ENCODE assay signal across 11 cellular contexts in genomic region chr16:84724619-84725307, GRCh38. TPM values are rescaled to one million over a fixed set of nuclear protein-coding genes. Genes with fewer than 3 reads are reported as not detected.
DNase-seq lines count a peak whose midpoint lies in the region; ATAC-seq and TF ChIP-seq lines count a peak whose summit lies in the region.
"Had no signal": no experiment of that assay in that cellular context is flagged by ENCODE, and none has a peak within 500 bp of the region (broad histone marks: within the 10 kb centered on the region; RNA-seq: fewer than 3 reads in every experiment).

No MANE protein-coding gene starts in this region.

- H3K4me1 ChIP-seq in CD8-positive, alpha-beta T cell (ENCODE audit: insufficient read depth, low read length) = peaks cover 31% of the 10 kb centered on the region

- peak overlapping the region; percentile 71 for H3K27ac Mint-ChIP-seq in CD8-positive, alpha-beta T cell
- H3K27ac Mint-ChIP-seq in mesothelial cell of epicardium = peak overlapping the region; percentile 89

- ATAC-seq in CD8-positive, alpha-beta T cell = no peak
- ATAC-seq in GM21360 (IDR thresholded peaks at IDR 0.05; ENCODE audit: unreplicated experiment) (peak; percentile 32), GM19452 (IDR thresholded peaks at IDR 0.05; ENCODE audit: unreplicated experiment) (no peak), HG02798 (IDR thresholded peaks at IDR 0.05; ENCODE audit: poor library complexity, unreplicated experiment) (no peak), HG02678 (IDR thresholded peaks at IDR 0.05; ENCODE audit: unreplicated experiment) (no peak)
- ATAC-seq: heart right ventricle had no signal

- intact Hi-C loops in CD8-positive, alpha-beta T cell (cut with DNase I, micrococcal nuclease) = no loop called here

- CTCF ChIA-PET in CD8-positive, alpha-beta T cell (lab: Charles Lee) = interaction anchor here (0.9 to 20.7 kb wide), 15 partner anchors 12 to 340 kb away, joined by 3 to 327 read pairs (median 13); partner anchors contain the start of gene MEAK7

- no peak overlapping the region for H3K27ac ChIP-seq in CD8-positive, alpha-beta T cell (ENCODE audit: low read depth, low read length)
- H3K27ac ChIP-seq in WERI-Rb-1 = 0 out of 2 replicates have a peak overlapping the region, but pooled peaks have one; percentile 20
- H3K27ac ChIP-seq: HL-60 had no signal

- no peaks in the 10 kb centered on the region for H3K27me3 Mint-ChIP-seq in CD8-positive, alpha-beta T cell (ENCODE audit: low read depth)
- no peaks in the 10 kb centered on the region for H3K27me3 Mint-ChIP-seq in mesothelial cell of epicardium (ENCODE audit: low read depth)

- H3K9me3 Mint-ChIP-seq in CD8-positive, alpha-beta T cell = no peaks in the 10 kb centered on the region
- H3K9me3 Mint-ChIP-seq in mesothelial cell of epicardium = no peaks in the 10 kb centered on the region

- no peak overlapping the region for H3K4me3 Mint-ChIP-seq in CD8-positive, alpha-beta T cell
- no peak overlapping the region for H3K4me3 Mint-ChIP-seq in mesothelial cell of epicardium

- H3K36me3 ChIP-seq in CD8-positive, alpha-beta T cell (ENCODE audit: insufficient read depth, low read length) = no peaks in the 10 kb centered on the region
- H3K36me3 ChIP-seq in WERI-Rb-1 = no peaks in the 10 kb centered on the region
- H3K36me3 ChIP-seq: neutrophil had no signal

- H3K4me3 ChIP-seq in CD8-positive, alpha-beta T cell (ENCODE audit: low read depth, low read length) = no peak overlapping the region
- no peak overlapping the region for H3K4me3 ChIP-seq in WERI-Rb-1 (ENCODE audit: low read depth, low read length)
- H3K4me3 ChIP-seq: heart right ventricle had no signal

- H3K4me1 Mint-ChIP-seq in CD8-positive, alpha-beta T cell (ENCODE audit: low read depth) = peaks cover 61% of the 10 kb centered on the region
- peaks cover 55% of the 10 kb centered on the region for H3K4me1 Mint-ChIP-seq in mesothelial cell of epicardium

- DNase-seq in CD8-positive, alpha-beta T cell = no peak
- DNase-seq in WERI-Rb-1 (no peak), mesothelial cell of epicardium (ENCODE audit: low spot score in 2 of 2, unreplicated experiment in 2 of 2) (no peak), HuH-7 (ENCODE audit: low spot score) (no peak)
- DNase-seq: heart right ventricle had no signal

- POLR2A ChIA-PET in CD8-positive, alpha-beta T cell (lab: Charles Lee) = no interaction called here

- no peaks in the 10 kb centered on the region for H3K27me3 ChIP-seq in CD8-positive, alpha-beta T cell (ENCODE audit: insufficient read depth, low read length)
- no peaks in the 10 kb centered on the region for H3K27me3 ChIP-seq in WERI-Rb-1 (ENCODE audit: insufficient read depth, low read depth, severe bottlenecking)
- H3K27me3 ChIP-seq: heart right ventricle, neutrophil had no signal

- no peak for TF ChIP-seq CTCF in CD8-positive, alpha-beta T cell (IDR thresholded peaks at IDR 0.05)
- TF ChIP-seq CTCF in WERI-Rb-1 (IDR thresholded peaks at IDR 0.05; ENCODE audit: low read depth, low read length) (no peak), mesothelial cell of epicardium (IDR thresholded peaks at IDR 0.05; ENCODE audit: unreplicated experiment) (no peak)

- peaks cover 17% of the 10 kb centered on the region for H3K36me3 Mint-ChIP-seq in CD8-positive, alpha-beta T cell
- peaks cover 10% of the 10 kb centered on the region for H3K36me3 Mint-ChIP-seq in mesothelial cell of epicardium

- no peaks in the 10 kb centered on the region for H3K9me3 ChIP-seq in CD8-positive, alpha-beta T cell (ENCODE audit: low read length)
- no peaks in the 10 kb centered on the region for H3K9me3 ChIP-seq in WERI-Rb-1 (ENCODE audit: severe bottlenecking)
- H3K9me3 ChIP-seq: heart right ventricle, neutrophil had no signal

RNA-seq across cellular contexts. Expression of gene USP10, which starts 25.0 kb away (rescaled TPM):
- 100 to 1,000 TPM; 104 to 107 TPM for total RNA-seq in CD8-positive, alpha-beta T cell
- 118 to 128 TPM (median 124 TPM) in 3 replicates for total RNA-seq in mesothelial cell of epicardium
